ENCODE assay signal across 4 cellular contexts in the genomic region with DNA sequence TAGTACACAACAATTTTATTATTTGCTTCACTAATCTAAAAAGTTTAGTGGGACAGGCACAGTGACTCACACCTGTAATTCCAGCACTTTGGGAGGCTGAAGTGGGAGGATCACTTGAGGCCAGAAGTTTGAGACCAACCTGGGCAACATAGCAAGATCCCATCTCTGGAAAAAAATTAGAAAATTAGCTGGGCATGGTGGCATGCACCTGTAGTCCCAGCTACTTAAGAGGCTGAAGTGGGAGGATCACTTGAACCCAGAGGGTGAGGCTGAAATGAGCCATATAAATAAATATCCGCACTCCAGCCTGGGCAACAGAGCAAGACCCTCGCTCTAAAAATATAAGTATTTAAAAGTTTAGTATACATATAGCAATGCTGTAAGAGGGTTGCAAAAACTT.
TF ChIP-seq lines count a peak whose summit lies in the region.

No MANE protein-coding gene starts in this region.

TF ChIP-seq in HEK293, 187 proteins besides CTCF, POLR2A, EP300 and RAD21:
- peak; percentile 80 for TF ChIP-seq ZNF121 (tag by site-specific recombination; IDR thresholded peaks at IDR 0.05)

TF ChIP-seq in WTC11, 78 proteins besides CTCF, POLR2A, EP300 and RAD21:
- peak; percentile 88 for TF ChIP-seq ZNF121 (CRISPR knock-in tag; IDR thresholded peaks at IDR 0.05)

TF ChIP-seq in K562, 482 proteins besides CTCF, POLR2A, EP300 and RAD21:
- peak; percentile 99 for TF ChIP-seq ZNF121 (CRISPR knock-in tag; conservative IDR thresholded peaks at IDR 0.05)
- peak; percentile 66 for TF ChIP-seq RBM25 (IDR thresholded peaks at IDR 0.05; ENCODE audit: low read depth, low read length, severe bottlenecking)
- peak; percentile 67; the same call in 1 of the 2 replicates for TF ChIP-seq BCOR (IDR thresholded peaks at IDR 0.05)
- 0 out of 4 replicates have a peak, but pooled peaks of 1 of the 2 experiments have one; percentile 33 for TF ChIP-seq KDM1A (IDR thresholded peaks at IDR 0.05)

TF ChIP-seq in HepG2, 621 proteins besides CTCF, POLR2A, EP300 and RAD21:
- TF ChIP-seq ZNF121 (CRISPR knock-in tag; IDR thresholded peaks at IDR 0.05), result peak; percentile 74; the same call in 1 of the 2 replicates
